Comparison of ENCODE assay signal across 9 cellular contexts in the genomic region with DNA sequence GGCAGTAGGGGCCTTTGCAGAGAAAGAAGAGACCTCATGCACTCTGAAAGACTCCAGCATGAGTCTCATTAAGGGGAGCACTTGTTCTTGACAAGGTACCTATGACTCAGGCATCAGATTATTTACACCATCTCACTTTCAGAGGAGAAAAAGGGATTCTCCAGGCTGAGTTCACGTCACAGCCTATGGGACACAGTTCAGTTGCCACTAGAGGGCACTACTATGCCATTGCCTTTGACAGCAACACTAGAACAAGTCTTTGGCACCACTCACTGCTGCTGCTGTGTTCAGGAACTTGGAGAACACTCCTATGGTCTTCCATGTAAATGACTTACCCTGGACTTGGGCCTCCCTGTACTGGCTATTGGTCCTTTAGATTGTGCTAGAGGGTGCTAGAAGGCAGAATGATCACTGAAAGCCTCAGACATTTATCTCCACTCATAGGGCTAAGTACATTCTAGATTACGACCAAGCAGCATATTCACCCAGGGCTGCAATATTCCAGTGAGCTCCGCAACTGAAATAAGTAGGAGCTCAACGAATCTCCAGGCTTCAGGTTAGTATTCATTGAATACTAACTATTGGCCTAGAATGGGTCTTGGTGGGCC.
DNase-seq lines count a peak whose midpoint lies in the region; ATAC-seq, FAIRE-seq and TF ChIP-seq lines count a peak whose summit lies in the region.
"Had no signal": no experiment of that assay in that cellular context is flagged by ENCODE, and none has a peak within 500 bp of the region (broad histone marks: within the 10 kb centered on the region; RNA-seq: fewer than 3 reads in every experiment).

No MANE protein-coding gene starts in this region.

- no peaks in the 10 kb centered on the region for H3K36me3 ChIP-seq in bronchial epithelial cell (ENCODE audit: control insufficient read depth, insufficient read depth, low read length)
- H3K36me3 ChIP-seq in right lobe of liver = no peaks in the 10 kb centered on the region

- H3K27me3 ChIP-seq in bronchial epithelial cell (ENCODE audit: control insufficient read depth, insufficient read depth, low read length) (no peaks in the 10 kb centered on the region), right lobe of liver (peaks cover 0 to 14% of the 10 kb centered on the region in 2 donors)

- no peaks in the 10 kb centered on the region for H3K27me3 Mint-ChIP-seq in activated CD4-positive, alpha-beta T cell treated with anti-CD3 and anti-CD28 coated beads for 36 hours

- H3K27ac ChIP-seq in right lobe of liver = no peak overlapping the region

- peak; percentile 47 for DNase-seq in activated CD4-positive, alpha-beta T cell treated with anti-CD3 and anti-CD28 coated beads for 36 hours
- no peak for DNase-seq in activated CD4-positive, alpha-beta T cell treated with anti-CD3 and anti-CD28 coated beads, Interleukin-2, amount 50 U/mL, for 4 hours
- DNase-seq in NCI-H774 (lab: John Stamatoyannopoulos, UW) = peak; percentile 84
- DNase-seq in bronchial epithelial cell (ENCODE audit: low read depth) = peak; percentile 71
- DNase-seq in right lobe of liver = peak in 2 of 3 donors; percentile 34 to 68
- no peak for DNase-seq in cortex of kidney (lab: John Stamatoyannopoulos, UW)
- DNase-seq: activated T-cell treated with anti-CD3 and anti-CD28 coated beads, Interleukin-2, amount 50 U/mL, for 4 hours had no signal

- peaks cover 2% of the 10 kb centered on the region for H3K9me3 Mint-ChIP-seq in activated CD4-positive, alpha-beta T cell treated with anti-CD3 and anti-CD28 coated beads for 36 hours (ENCODE audit: low read depth)
- H3K9me3 Mint-ChIP-seq: activated T-cell treated with anti-CD3 and anti-CD28 coated beads, Interleukin-2, amount 50 U/mL, for 4 hours had no signal

- H3K36me3 Mint-ChIP-seq in activated CD4-positive, alpha-beta T cell treated with anti-CD3 and anti-CD28 coated beads for 36 hours (ENCODE audit: low read depth) = no peaks in the 10 kb centered on the region

- TF ChIP-seq CTCF in bronchial epithelial cell (IDR thresholded peaks at IDR 0.05; ENCODE audit: insufficient read depth, low read length, severe bottlenecking) (peak; percentile 77), right lobe of liver (IDR thresholded peaks at IDR 0.05) (peak; percentile 73 to 85 (median 80))

- no peak overlapping the region for H3K4me3 Mint-ChIP-seq in activated CD4-positive, alpha-beta T cell treated with anti-CD3 and anti-CD28 coated beads for 36 hours
- H3K4me3 Mint-ChIP-seq: activated T-cell treated with anti-CD3 and anti-CD28 coated beads, Interleukin-2, amount 50 U/mL, for 4 hours had no signal

- CTCF ChIA-PET in activated CD4-positive, alpha-beta T cell treated with anti-CD3 and anti-CD28 coated beads for 36 hours (lab: Charles Lee) = no interaction called here

- H3K4me3 ChIP-seq in bronchial epithelial cell (ENCODE audit: low read depth, low read length) (no peak overlapping the region), right lobe of liver (no peak overlapping the region)

- ATAC-seq in activated CD4-positive, alpha-beta T cell treated with anti-CD3 and anti-CD28 coated beads for 36 hours = peak; percentile 64
- ATAC-seq in HG03066 (IDR thresholded peaks at IDR 0.05; ENCODE audit: low read depth, unreplicated experiment) (peak; percentile 50), right lobe of liver (peak; percentile 92 to 98 (median 97)), HG02623 (IDR thresholded peaks at IDR 0.05; ENCODE audit: unreplicated experiment) (no peak)

- H3K27ac Mint-ChIP-seq in activated CD4-positive, alpha-beta T cell treated with anti-CD3 and anti-CD28 coated beads for 36 hours = no peak overlapping the region

- H3K4me1 Mint-ChIP-seq in activated CD4-positive, alpha-beta T cell treated with anti-CD3 and anti-CD28 coated beads for 36 hours = no peaks in the 10 kb centered on the region

- FAIRE-seq in bronchial epithelial cell (lab: Jason Lieb, UNC) = peak; percentile 7

- TF ChIP-seq POLR2A in right lobe of liver (IDR thresholded peaks at IDR 0.05) = no peak

- POLR2A ChIA-PET in activated CD4-positive, alpha-beta T cell treated with anti-CD3 and anti-CD28 coated beads for 36 hours (lab: Charles Lee) = no interaction called here

- 32% methylated on average over 4 of the region's 4 CpGs for WGBS in right lobe of liver (ENCODE audit: insufficient coverage, low coverage, low lambda C conversion rate, missing lambda C conversion rate)

- intact Hi-C loops in activated CD4-positive, alpha-beta T cell treated with anti-CD3 and anti-CD28 coated beads for 36 hours (cut with DNase I, micrococcal nuclease) = no loop called here
- intact Hi-C loops in right lobe of liver (cut with DNase I) = no loop called here

- H3K9me3 ChIP-seq in right lobe of liver = no peaks in the 10 kb centered on the region

- H3K4me1 ChIP-seq in right lobe of liver = no peaks in the 10 kb centered on the region

Comparison
In these comparisons a context has a peak if more than half of its experiments do, and no peak if none do; other contexts are left out.
1. DNase-seq: peak in activated CD4-positive, alpha-beta T cell treated with anti-CD3 and anti-CD28 coated beads for 36 hours (single experiment), NCI-H774 (single experiment), bronchial epithelial cell (single experiment) and right lobe of liver (2 of 3); none in activated CD4-positive, alpha-beta T cell treated with anti-CD3 and anti-CD28 coated beads, Interleukin-2, amount 50 U/mL, for 4 hours (0 of 2) and cortex of kidney (single experiment).